In the genomic region with DNA sequence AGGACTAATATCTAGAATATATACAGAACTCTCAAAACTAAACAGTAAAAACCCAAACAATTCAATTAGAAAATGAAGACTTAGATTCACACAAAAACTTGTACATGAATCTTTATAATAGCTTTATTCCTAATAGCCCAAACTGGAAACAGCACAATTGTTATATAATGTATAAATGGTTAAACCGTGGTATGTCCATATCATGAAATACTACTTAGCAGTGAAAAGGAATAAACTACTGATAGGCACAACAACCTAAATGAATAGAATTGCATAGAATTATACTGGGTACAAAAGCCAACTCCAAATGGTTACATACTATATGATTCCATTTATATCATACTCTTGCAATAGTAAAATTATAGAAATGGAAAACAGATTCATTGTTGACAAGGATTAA, we compare ENCODE assay signal across 33 cellular contexts. TPM values are rescaled to one million over a fixed set of nuclear protein-coding genes. Genes with fewer than 3 reads are reported as not detected.
"Had no signal": no experiment of that assay in that cellular context is flagged by ENCODE, and none has a peak within 500 bp of the region (broad histone marks: within the 10 kb centered on the region; RNA-seq: fewer than 3 reads in every experiment).

No MANE protein-coding gene starts in this region.

- H3K27me3 ChIP-seq: testis, thyroid gland, tibial nerve, upper lobe of left lung, uterus, vagina had no signal

- H3K36me3 ChIP-seq: stomach, suprapubic skin, thoracic aorta, thyroid gland, tibial artery, tibial nerve, transverse colon, upper lobe of left lung, upper lobe of right lung, uterus, vagina had no signal

- H3K9me3 ChIP-seq: suprapubic skin, testis, thyroid gland, upper lobe of right lung, uterus, vagina had no signal

- H3K36me3 Mint-ChIP-seq: stimulated activated effector memory CD8-positive, alpha-beta T cell treated with anti-CD3 and anti-CD28 coated beads, Interleukin-12 subunit alpha, Interleukin-12 subunit beta, amount 100 ng/mL, for 72 hours; stimulated activated memory B cell treated with anti-CD40 and anti-IgM and Interleukin-4, amounts not matched to agents 10 μg/mL and 1 μg/mL and 100 μg/mL, for 72 hours; type B pancreatic cell had no signal

- DNase-seq: stimulated activated CD4-positive, alpha-beta T cell treated with anti-CD3 and anti-CD28 coated beads, Interleukin-2, amount 100 ng/mL, for 48 hours; stimulated activated CD4-positive, alpha-beta T cell treated with anti-CD3 and anti-CD28 coated beads, Interleukin-4, amount 100 ng/mL, for 1 hour; stimulated activated CD4-positive, alpha-beta T cell treated with anti-CD3 and anti-CD28 coated beads, Interleukin-4, amount 100 ng/mL, for 24 hours; stimulated activated CD4-positive, alpha-beta T cell treated with anti-CD3 and anti-CD28 coated beads, Interleukin-4, amount 100 ng/mL, for 4 hours; stimulated activated CD8-positive, alpha-beta memory T cell treated with anti-CD3 and anti-CD28 coated beads, Interleukin-4, amount 100 ng/mL, for 48 hours; stimulated activated naive B cell treated with anti-CD40 and anti-IgM and Interleukin-4, amounts not matched to agents 10 μg/mL and 1 μg/mL and 100 μg/mL, for 72 hours; stimulated activated naive CD4-positive, alpha-beta T cell; stimulated activated naive CD4-positive, alpha-beta T cell treated with Interleukin-2 at 50 U/mL for 16 hours; stimulated activated naive CD8-positive, alpha-beta T cell treated with anti-CD3 and anti-CD28 coated beads, Interleukin-15, amount 100 ng/mL, for 72 hours; stimulated activated naive CD8-positive, alpha-beta T cell treated with anti-CD3 and anti-CD28 coated beads, Interleukin-15, Interleukin-2, amounts not matched to agents 100 U/mL and 50 U/mL, for 24 hours; stomach; substantia nigra; testis; thyroid gland; tibial artery; transverse colon; trophoblast cell; upper lobe of left lung; upper lobe of right lung; uterus had no signal

- H3K27ac Mint-ChIP-seq: stimulated activated effector memory CD8-positive, alpha-beta T cell treated with anti-CD3 and anti-CD28 coated beads, Interleukin-12 subunit alpha, Interleukin-12 subunit beta, amount 100 ng/mL, for 72 hours; stimulated activated memory B cell treated with anti-CD40 and anti-IgM and Interleukin-4, amounts not matched to agents 10 μg/mL and 1 μg/mL and 100 μg/mL, for 72 hours; stimulated activated naive B cell treated with anti-CD40 and anti-IgM and Interleukin-4, amounts not matched to agents 10 μg/mL and 1 μg/mL and 100 μg/mL, for 72 hours; stimulated activated naive CD8-positive, alpha-beta T cell treated with anti-CD3 and anti-CD28 coated beads, Interleukin-15, amount 100 ng/mL, for 72 hours; stimulated activated naive CD8-positive, alpha-beta T cell treated with anti-CD3 and anti-CD28 coated beads, Interleukin-15, Interleukin-2, amounts not matched to agents 100 ng/mL and 50 ng/mL, for 24 hours; type B pancreatic cell had no signal

- H3K4me1 ChIP-seq: stomach, suprapubic skin, testis, thyroid gland, tibial artery, tibial nerve, transverse colon, upper lobe of left lung, upper lobe of right lung, uterus, vagina had no signal

- H3K4me3 Mint-ChIP-seq: stimulated activated effector memory CD8-positive, alpha-beta T cell treated with anti-CD3 and anti-CD28 coated beads, Interleukin-12 subunit alpha, Interleukin-12 subunit beta, amount 100 ng/mL, for 72 hours; stimulated activated memory B cell treated with anti-CD40 and anti-IgM and Interleukin-4, amounts not matched to agents 10 μg/mL and 1 μg/mL and 100 μg/mL, for 72 hours; stimulated activated naive B cell treated with anti-CD40 and anti-IgM and Interleukin-4, amounts not matched to agents 10 μg/mL and 1 μg/mL and 100 μg/mL, for 72 hours; stimulated activated naive CD8-positive, alpha-beta T cell treated with anti-CD3 and anti-CD28 coated beads, Interleukin-15, amount 100 ng/mL, for 72 hours; stimulated activated naive CD8-positive, alpha-beta T cell treated with anti-CD3 and anti-CD28 coated beads, Interleukin-15, Interleukin-2, amounts not matched to agents 100 ng/mL and 50 ng/mL, for 24 hours; type B pancreatic cell had no signal

- H3K27me3 Mint-ChIP-seq: stimulated activated naive CD8-positive, alpha-beta T cell treated with anti-CD3 and anti-CD28 coated beads, Interleukin-15, amount 100 ng/mL, for 72 hours had no signal

- H3K27ac ChIP-seq: stomach, suprapubic skin, testis, thoracic aorta, thyroid gland, tibial artery, tibial nerve, transverse colon, upper lobe of left lung, upper lobe of right lung, uterus, vagina had no signal

- ATAC-seq: stimulated activated effector memory CD8-positive, alpha-beta T cell treated with anti-CD3 and anti-CD28 coated beads, Interleukin-12 subunit alpha, Interleukin-12 subunit beta, amount 100 ng/mL, for 72 hours; stimulated activated memory B cell treated with anti-CD40 and anti-IgM and Interleukin-4, amounts not matched to agents 10 μg/mL and 1 μg/mL and 100 μg/mL, for 72 hours; stimulated activated naive B cell treated with anti-CD40 and anti-IgM and Interleukin-4, amounts not matched to agents 10 μg/mL and 1 μg/mL and 100 μg/mL, for 72 hours; stimulated activated naive CD8-positive, alpha-beta T cell treated with anti-CD3 and anti-CD28 coated beads, Interleukin-15, amount 100 ng/mL, for 72 hours; stimulated activated naive CD8-positive, alpha-beta T cell treated with anti-CD3 and anti-CD28 coated beads, Interleukin-15, Interleukin-2, amounts not matched to agents 100 U/mL and 50 U/mL, for 24 hours; upper lobe of right lung had no signal

- H3K4me1 Mint-ChIP-seq: stimulated activated effector memory CD8-positive, alpha-beta T cell treated with anti-CD3 and anti-CD28 coated beads, Interleukin-12 subunit alpha, Interleukin-12 subunit beta, amount 100 ng/mL, for 72 hours; stimulated activated naive CD8-positive, alpha-beta T cell treated with anti-CD3 and anti-CD28 coated beads, Interleukin-15, amount 100 ng/mL, for 72 hours had no signal

- H3K4me3 ChIP-seq: stomach, suprapubic skin, testis, thoracic aorta, thyroid gland, tibial artery, tibial nerve, transverse colon, upper lobe of left lung, upper lobe of right lung, uterus, vagina had no signal

- FAIRE-seq: urothelium cell line had no signal

RNA-seq across cellular contexts. Expression of gene FAM241B, which starts 21.0 kb away (rescaled TPM):
- total RNA-seq: urinary bladder had no signal

RNA-seq across cellular contexts. Expression of gene NEUROG3, which starts 35.9 kb away (rescaled TPM):
- total RNA-seq: stomach, subcutaneous adipose tissue, suprapubic skin, temporal lobe, testis, tibial nerve, upper lobe of left lung, upper lobe of right lung, ureter, urinary bladder, uterus, vagina had no signal
- polyA plus RNA-seq: stomach, urinary bladder had no signal
